Comparison of ENCODE assay signal across 9 cellular contexts in the genomic region with DNA sequence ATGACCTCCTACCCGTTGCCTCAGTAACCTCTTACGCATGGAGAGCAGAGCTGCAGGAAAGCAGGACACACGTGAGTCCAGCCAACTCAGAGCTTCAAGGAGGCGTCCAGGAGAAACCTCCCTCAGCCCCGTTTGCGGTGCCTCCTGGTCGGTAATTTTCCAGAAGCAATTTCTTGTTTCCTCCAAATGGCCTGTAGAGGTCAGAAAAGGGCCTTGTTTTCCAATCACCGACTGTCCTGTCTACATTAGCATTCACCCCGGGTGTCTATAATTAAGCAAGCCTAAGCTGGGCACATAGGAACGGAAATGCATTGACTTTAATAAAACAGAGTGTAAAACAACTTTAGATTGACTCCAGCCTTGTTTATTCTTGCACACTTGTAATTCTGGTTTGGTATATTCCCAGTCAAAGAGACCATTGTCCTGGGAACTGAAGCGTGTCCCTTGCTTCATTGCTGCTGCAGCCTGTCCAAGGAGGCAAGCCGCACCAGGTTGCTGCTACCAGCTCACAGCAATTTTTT.
A peak's percentile ranks its signal among the peaks of the same experiment; 100 is the strongest.
DNase-seq lines count a peak whose midpoint lies in the region; ATAC-seq and TF ChIP-seq lines count a peak whose summit lies in the region.
"Had no signal": no experiment of that assay in that cellular context is flagged by ENCODE, and none has a peak within 500 bp of the region (broad histone marks: within the 10 kb centered on the region; RNA-seq: fewer than 3 reads in every experiment).

No MANE protein-coding gene starts in this region.

- peaks cover 5% of the 10 kb centered on the region for H3K27me3 Mint-ChIP-seq in CD8-positive, alpha-beta T cell (ENCODE audit: low read depth)

- H3K4me1 Mint-ChIP-seq in CD8-positive, alpha-beta T cell (ENCODE audit: low read depth) = no peaks in the 10 kb centered on the region

- H3K9me3 ChIP-seq in transverse colon = no peaks in the 10 kb centered on the region
- no peaks in the 10 kb centered on the region for H3K9me3 ChIP-seq in CD8-positive, alpha-beta T cell (ENCODE audit: low read length)

- no peak overlapping the region for H3K27ac Mint-ChIP-seq in CD8-positive, alpha-beta T cell

- CTCF ChIA-PET in CD8-positive, alpha-beta T cell (lab: Charles Lee) = no interaction called here

- no peaks in the 10 kb centered on the region for H3K36me3 ChIP-seq in transverse colon
- no peaks in the 10 kb centered on the region for H3K36me3 ChIP-seq in CD8-positive, alpha-beta T cell (ENCODE audit: insufficient read depth, low read length)

- TF ChIP-seq POLR2A in transverse colon (IDR thresholded peaks at IDR 0.05) = no peak

- in situ Hi-C loops in transverse colon (cut with MboI; ENCODE audit: low pct_ligation_motif_present in 1 of 4, low pct_unique_long_range_greater_than_20kb in 1 of 4, low sequenced_read_pairs in 3 of 4) = no loop called here

- intact Hi-C loops in transverse colon (cut with DNase I; ENCODE audit: low total_unique reads) = no loop called here
- intact Hi-C loops in CD8-positive, alpha-beta T cell (cut with DNase I, micrococcal nuclease) = no loop called here

- H3K36me3 Mint-ChIP-seq in CD8-positive, alpha-beta T cell = no peaks in the 10 kb centered on the region

- no peak overlapping the region for H3K27ac ChIP-seq in transverse colon
- H3K27ac ChIP-seq in CD8-positive, alpha-beta T cell (ENCODE audit: low read depth, low read length) = no peak overlapping the region
- H3K27ac ChIP-seq: skin epidermis had no signal

- 21 to 80% methylated on average over 1 to 12 of the region's 12 CpGs for WGBS in transverse colon (ENCODE audit: low coverage in 1 of 2), 2 donors

- H3K4me3 ChIP-seq in transverse colon = no peak overlapping the region
- H3K4me3 ChIP-seq in CD8-positive, alpha-beta T cell (ENCODE audit: low read depth, low read length) = no peak overlapping the region
- H3K4me3 ChIP-seq: skin epidermis had no signal

- no peaks in the 10 kb centered on the region for H3K4me1 ChIP-seq in transverse colon
- H3K4me1 ChIP-seq in CD8-positive, alpha-beta T cell (ENCODE audit: insufficient read depth, low read length) = no peaks in the 10 kb centered on the region

- POLR2A ChIA-PET in CD8-positive, alpha-beta T cell (lab: Charles Lee) = no interaction called here

- no peak for TF ChIP-seq EP300 in transverse colon (IDR thresholded peaks at IDR 0.05; ENCODE audit: low read depth)

- H3K27me3 ChIP-seq in transverse colon = no peaks in the 10 kb centered on the region
- H3K27me3 ChIP-seq in CD8-positive, alpha-beta T cell (ENCODE audit: insufficient read depth, low read length) = no peaks in the 10 kb centered on the region

- no peak overlapping the region for H3K4me3 Mint-ChIP-seq in CD8-positive, alpha-beta T cell

- peak; percentile 78 for DNase-seq in GM03348 (ENCODE audit: low spot score)
- DNase-seq in NCI-H1417 treated with DMSO at 0.1 percent for 48 hours (lab: John Stamatoyannopoulos, UW) = peak; percentile 59
- peak; percentile 82 for DNase-seq in astrocyte of the hippocampus (ENCODE audit: low read depth, low spot score)
- DNase-seq in iPS-NIHi11 (ENCODE audit: low spot score) = peak; percentile 61
- DNase-seq in transverse colon = no peak
- DNase-seq in CD8-positive, alpha-beta T cell = no peak

- no peaks in the 10 kb centered on the region for H3K9me3 Mint-ChIP-seq in CD8-positive, alpha-beta T cell

- TF ChIP-seq CTCF in transverse colon (IDR thresholded peaks at IDR 0.05) = peak in 4 of 5 experiments; percentile 14 to 28 (median 19)
- TF ChIP-seq CTCF in CD8-positive, alpha-beta T cell (IDR thresholded peaks at IDR 0.05) = no peak

- ATAC-seq in GM19328 (IDR thresholded peaks at IDR 0.05; ENCODE audit: unreplicated experiment) (no peak), HG03439 (IDR thresholded peaks at IDR 0.05; ENCODE audit: unreplicated experiment) (no peak)
- ATAC-seq in CD8-positive, alpha-beta T cell = no peak

Comparison
In these comparisons a context has a peak if more than half of its experiments do, and no peak if none do; other contexts are left out.
1. DNase-seq: peak in GM03348 (single experiment), NCI-H1417 treated with DMSO at 0.1 percent for 48 hours (single experiment), astrocyte of the hippocampus (single experiment) and iPS-NIHi11 (single experiment); none in transverse colon (single experiment) and CD8-positive, alpha-beta T cell (0 of 7).